In the genomic region with DNA sequence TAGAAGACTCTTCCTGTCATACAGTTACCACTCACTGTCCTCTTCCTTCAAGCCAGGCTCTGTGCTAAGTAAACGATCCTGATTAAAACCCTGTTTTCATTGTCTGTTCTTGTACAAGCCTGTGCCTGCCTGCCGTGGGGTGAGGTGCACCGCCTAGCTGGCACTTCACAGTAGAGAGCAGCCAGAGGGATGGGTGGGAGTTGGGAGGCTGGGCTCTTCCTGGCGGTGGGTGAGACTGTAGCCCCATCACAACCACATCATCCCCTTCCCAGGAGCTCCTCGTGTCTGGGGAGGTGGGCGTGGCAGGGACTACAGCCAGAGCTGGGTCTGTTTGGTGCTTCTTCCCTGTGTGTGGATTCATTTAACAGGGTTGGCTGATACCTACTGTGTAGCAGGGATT, we compare ENCODE assay signal across 1 cellular context.
TF ChIP-seq lines count a peak whose summit lies in the region.

No MANE protein-coding gene starts in this region.

TF ChIP-seq in H1, 55 proteins besides CTCF, POLR2A, EP300 and RAD21:
- TF ChIP-seq RBBP5 (IDR thresholded peaks at IDR 0.05; ENCODE audit: borderline replicate concordance, low read depth, low read length) (no peak), SAP30 (IDR thresholded peaks at IDR 0.05; ENCODE audit: insufficient read depth, insufficient replicate concordance, low read length) (no peak), JUN (IDR thresholded peaks at IDR 0.05; ENCODE audit: low read depth, low read length) (no peak), TBP (IDR thresholded peaks at IDR 0.05; ENCODE audit: low read depth, low read length) (no peak), SIRT6 (IDR thresholded peaks at IDR 0.05; ENCODE audit: low read length) (no peak), GABPA (IDR thresholded peaks at IDR 0.05; ENCODE audit: borderline replicate concordance, insufficient read depth, low read length) (no peak), KDM1A (IDR thresholded peaks at IDR 0.05; ENCODE audit: borderline replicate concordance, low read length) (no peak), CHD1 (IDR thresholded peaks at IDR 0.05; ENCODE audit: low read depth, low read length) (no peak), EGR1 (IDR thresholded peaks at IDR 0.05; ENCODE audit: borderline replicate concordance, low read depth, low read length) (no peak), SUZ12 (IDR thresholded peaks at IDR 0.05; ENCODE audit: low read length) (no peak), TAF1 (IDR thresholded peaks at IDR 0.05; ENCODE audit: low read depth, low read length) (no peak), CREB1 (IDR thresholded peaks at IDR 0.05) (no peak), CEBPB (IDR thresholded peaks at IDR 0.05; ENCODE audit: low read depth, low read length) (no peak), POU5F1 (IDR thresholded peaks at IDR 0.05; ENCODE audit: low read depth, low read length) (no peak), BRCA1 (IDR thresholded peaks at IDR 0.05; ENCODE audit: low read depth, low read length) (no peak)
- TF ChIP-seq, protein P1, sequence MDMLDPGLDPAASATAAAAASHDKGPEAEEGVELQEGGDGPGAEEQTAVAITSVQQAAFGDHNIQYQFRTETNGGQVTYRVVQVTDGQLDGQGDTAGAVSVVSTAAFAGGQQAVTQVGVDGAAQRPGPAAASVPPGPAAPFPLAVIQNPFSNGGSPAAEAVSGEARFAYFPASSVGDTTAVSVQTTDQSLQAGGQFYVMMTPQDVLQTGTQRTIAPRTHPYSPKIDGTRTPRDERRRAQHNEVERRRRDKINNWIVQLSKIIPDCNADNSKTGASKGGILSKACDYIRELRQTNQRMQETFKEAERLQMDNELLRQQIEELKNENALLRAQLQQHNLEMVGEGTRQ (IDR thresholded peaks at IDR 0.05; ENCODE audit: low read length) = no peak
